Comparison of ENCODE assay signal across 8 cellular contexts in genomic region chr2:201532686-201533304, GRCh38.
DNase-seq lines count a peak whose midpoint lies in the region; ATAC-seq and TF ChIP-seq lines count a peak whose summit lies in the region.

No MANE protein-coding gene starts in this region.

- H3K27ac Mint-ChIP-seq in GM23338: no peak overlapping the region
- H3K27ac Mint-ChIP-seq in osteocyte (ENCODE audit: unreplicated experiment): no peak overlapping the region

- POLR2A ChIA-PET in AG04450 (lab: Yijun Ruan, JAX): no interaction called here

- H3K4me2 ChIP-seq in GM23338: no peak overlapping the region

- no peaks in the 10 kb centered on the region for H4K20me1 ChIP-seq in GM23338 (replicated peaks; ENCODE audit: insufficient read depth)

- no peaks in the 10 kb centered on the region for H3K4me1 Mint-ChIP-seq in GM23338
- H3K4me1 Mint-ChIP-seq in osteocyte (ENCODE audit: unreplicated experiment): no peaks in the 10 kb centered on the region

- H3K9me3 ChIP-seq in AG04450 (ENCODE audit: control insufficient read depth, insufficient read depth, low read length): peaks cover 2% of the 10 kb centered on the region; the same call in 1 of the 2 replicates

- H3K27me3 Mint-ChIP-seq in GM23338 (ENCODE audit: insufficient read depth, low read depth, poor library complexity): no peaks in the 10 kb centered on the region
- no peaks in the 10 kb centered on the region for H3K27me3 Mint-ChIP-seq in osteocyte (ENCODE audit: unreplicated experiment)

- H3K36me3 Mint-ChIP-seq in GM23338 (ENCODE audit: low read depth) (no peaks in the 10 kb centered on the region), osteocyte (ENCODE audit: unreplicated experiment) (peaks cover 4% of the 10 kb centered on the region)

- H3K79me2 ChIP-seq in GM23338 (replicated peaks; ENCODE audit: insufficient read depth): no peaks in the 10 kb centered on the region

- no peak overlapping the region for H3K4me3 ChIP-seq in AG04450 (ENCODE audit: low read depth, low read length)
- H3K4me3 ChIP-seq in GM23338: no peak overlapping the region

- H3K9me2 ChIP-seq in GM23338 (ENCODE audit: insufficient read depth): peaks cover 6% of the 10 kb centered on the region; the same call in 1 of the 2 replicates

- ATAC-seq in GM19351 (IDR thresholded peaks at IDR 0.05; ENCODE audit: unreplicated experiment): peak; percentile 97
- ATAC-seq in HG03354 (IDR thresholded peaks at IDR 0.05; ENCODE audit: poor library complexity, severe bottlenecking, unreplicated experiment): peak; percentile 95
- no peak for ATAC-seq in GM23338

- no peaks in the 10 kb centered on the region for H3K36me3 ChIP-seq in GM23338 (ENCODE audit: insufficient read depth)

- no peaks in the 10 kb centered on the region for H3K4me1 ChIP-seq in GM23338 (ENCODE audit: insufficient read depth)

- no peak for TF ChIP-seq CTCF in AG04450 (IDR thresholded peaks at IDR 0.05; ENCODE audit: low read depth, low read length)
- TF ChIP-seq CTCF in GM23338 (conservative IDR thresholded peaks at IDR 0.05; ENCODE audit: low read depth in 2 of 2): no peak
- TF ChIP-seq CTCF in osteocyte (IDR thresholded peaks at IDR 0.05): no peak

- DNase-seq in AG04450 (ENCODE audit: low read depth, low spot score) (peak; percentile 29), amniotic epithelial cell (ENCODE audit: low read depth) (peak; percentile 66), nucleus accumbens (lab: John Stamatoyannopoulos, UW) (no peak), NCI-H146 (lab: John Stamatoyannopoulos, UW) (no peak), GM23338 (ENCODE audit: low spot score) (no peak), osteocyte (ENCODE audit: extremely low spot score, unreplicated experiment) (no peak)

- H3K27ac ChIP-seq in AG04450 (ENCODE audit: low read depth, low read length) (no peak overlapping the region), GM23338 (ENCODE audit: low read depth) (no peak overlapping the region)

- H3K9me3 Mint-ChIP-seq in GM23338 (peaks cover 17% of the 10 kb centered on the region; the same call in 2 of the 3 replicates), osteocyte (ENCODE audit: unreplicated experiment) (peaks cover 30% of the 10 kb centered on the region)

- no peaks in the 10 kb centered on the region for H3F3A ChIP-seq in GM23338 (replicated peaks; ENCODE audit: low read depth)

- H3K4me3 Mint-ChIP-seq in GM23338 (no peak overlapping the region), osteocyte (ENCODE audit: unreplicated experiment) (no peak overlapping the region)

- H3K27me3 ChIP-seq in AG04450 (ENCODE audit: control insufficient read depth, insufficient read depth, low read length) (no peaks in the 10 kb centered on the region), GM23338 (ENCODE audit: insufficient read depth) (no peaks in the 10 kb centered on the region)

- CTCF ChIA-PET in AG04450 (lab: Charles Lee): no interaction called here

- no peak overlapping the region for H2AFZ ChIP-seq in GM23338

TF ChIP-seq in GM23338, 12 proteins besides CTCF, POLR2A, EP300 and RAD21 (continues in another document):
- TF ChIP-seq EZH2 (IDR thresholded peaks at IDR 0.05; ENCODE audit: low read depth, unreplicated experiment): no peak
- no peak for TF ChIP-seq EZH2phosphoT487 (IDR thresholded peaks at IDR 0.05; ENCODE audit: unreplicated experiment)
- TF ChIP-seq, protein P1, sequence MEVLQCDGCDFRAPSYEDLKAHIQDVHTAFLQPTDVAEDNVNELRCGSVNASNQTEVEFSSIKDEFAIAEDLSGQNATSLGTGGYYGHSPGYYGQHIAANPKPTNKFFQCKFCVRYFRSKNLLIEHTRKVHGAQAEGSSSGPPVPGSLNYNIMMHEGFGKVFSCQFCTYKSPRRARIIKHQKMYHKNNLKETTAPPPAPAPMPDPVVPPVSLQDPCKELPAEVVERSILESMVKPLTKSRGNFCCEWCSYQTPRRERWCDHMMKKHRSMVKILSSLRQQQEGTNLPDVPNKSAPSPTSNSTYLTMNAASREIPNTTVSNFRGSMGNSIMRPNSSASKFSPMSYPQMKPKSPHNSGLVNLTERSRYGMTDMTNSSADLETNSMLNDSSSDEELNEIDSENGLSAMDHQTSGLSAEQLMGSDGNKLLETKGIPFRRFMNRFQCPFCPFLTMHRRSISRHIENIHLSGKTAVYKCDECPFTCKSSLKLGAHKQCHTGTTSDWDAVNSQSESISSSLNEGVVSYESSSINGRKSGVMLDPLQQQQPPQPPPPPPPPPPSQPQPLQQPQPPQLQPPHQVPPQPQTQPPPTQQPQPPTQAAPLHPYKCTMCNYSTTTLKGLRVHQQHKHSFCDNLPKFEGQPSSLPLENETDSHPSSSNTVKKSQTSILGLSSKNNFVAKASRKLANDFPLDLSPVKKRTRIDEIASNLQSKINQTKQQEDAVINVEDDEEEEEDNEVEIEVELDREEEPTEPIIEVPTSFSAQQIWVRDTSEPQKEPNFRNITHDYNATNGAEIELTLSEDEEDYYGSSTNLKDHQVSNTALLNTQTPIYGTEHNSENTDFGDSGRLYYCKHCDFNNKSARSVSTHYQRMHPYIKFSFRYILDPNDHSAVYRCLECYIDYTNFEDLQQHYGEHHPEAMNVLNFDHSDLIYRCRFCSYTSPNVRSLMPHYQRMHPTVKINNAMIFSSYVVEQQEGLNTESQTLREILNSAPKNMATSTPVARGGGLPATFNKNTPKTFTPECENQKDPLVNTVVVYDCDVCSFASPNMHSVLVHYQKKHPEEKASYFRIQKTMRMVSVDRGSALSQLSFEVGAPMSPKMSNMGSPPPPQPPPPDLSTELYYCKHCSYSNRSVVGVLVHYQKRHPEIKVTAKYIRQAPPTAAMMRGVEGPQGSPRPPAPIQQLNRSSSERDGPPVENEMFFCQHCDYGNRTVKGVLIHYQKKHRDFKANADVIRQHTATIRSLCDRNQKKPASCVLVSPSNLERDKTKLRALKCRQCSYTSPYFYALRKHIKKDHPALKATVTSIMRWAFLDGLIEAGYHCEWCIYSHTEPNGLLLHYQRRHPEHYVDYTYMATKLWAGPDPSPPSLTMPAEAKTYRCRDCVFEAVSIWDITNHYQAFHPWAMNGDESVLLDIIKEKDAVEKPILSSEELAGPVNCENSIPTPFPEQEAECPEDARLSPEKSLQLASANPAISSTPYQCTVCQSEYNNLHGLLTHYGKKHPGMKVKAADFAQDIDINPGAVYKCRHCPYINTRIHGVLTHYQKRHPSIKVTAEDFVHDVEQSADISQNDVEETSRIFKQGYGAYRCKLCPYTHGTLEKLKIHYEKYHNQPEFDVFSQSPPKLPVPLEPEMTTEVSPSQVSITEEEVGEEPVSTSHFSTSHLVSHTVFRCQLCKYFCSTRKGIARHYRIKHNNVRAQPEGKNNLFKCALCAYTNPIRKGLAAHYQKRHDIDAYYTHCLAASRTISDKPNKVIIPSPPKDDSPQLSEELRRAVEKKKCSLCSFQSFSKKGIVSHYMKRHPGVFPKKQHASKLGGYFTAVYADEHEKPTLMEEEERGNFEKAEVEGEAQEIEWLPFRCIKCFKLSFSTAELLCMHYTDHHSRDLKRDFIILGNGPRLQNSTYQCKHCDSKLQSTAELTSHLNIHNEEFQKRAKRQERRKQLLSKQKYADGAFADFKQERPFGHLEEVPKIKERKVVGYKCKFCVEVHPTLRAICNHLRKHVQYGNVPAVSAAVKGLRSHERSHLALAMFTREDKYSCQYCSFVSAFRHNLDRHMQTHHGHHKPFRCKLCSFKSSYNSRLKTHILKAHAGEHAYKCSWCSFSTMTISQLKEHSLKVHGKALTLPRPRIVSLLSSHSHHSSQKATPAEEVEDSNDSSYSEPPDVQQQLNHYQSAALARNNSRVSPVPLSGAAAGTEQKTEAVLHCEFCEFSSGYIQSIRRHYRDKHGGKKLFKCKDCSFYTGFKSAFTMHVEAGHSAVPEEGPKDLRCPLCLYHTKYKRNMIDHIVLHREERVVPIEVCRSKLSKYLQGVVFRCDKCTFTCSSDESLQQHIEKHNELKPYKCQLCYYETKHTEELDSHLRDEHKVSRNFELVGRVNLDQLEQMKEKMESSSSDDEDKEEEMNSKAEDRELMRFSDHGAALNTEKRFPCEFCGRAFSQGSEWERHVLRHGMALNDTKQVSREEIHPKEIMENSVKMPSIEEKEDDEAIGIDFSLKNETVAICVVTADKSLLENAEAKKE (CRISPR knock-in tag; IDR thresholded peaks at IDR 0.05): no peak
- TF ChIP-seq NANOG (IDR thresholded peaks at IDR 0.05; ENCODE audit: borderline replicate concordance): no peak
- TF ChIP-seq ZNF114 (CRISPR knock-in tag; IDR thresholded peaks at IDR 0.05): no peak
- TF ChIP-seq ZNF331 (CRISPR knock-in tag; IDR thresholded peaks at IDR 0.05; ENCODE audit: low read depth): no peak
- no peak for TF ChIP-seq STAT1 (IDR thresholded peaks at IDR 0.05; ENCODE audit: unreplicated experiment)
- no peak for TF ChIP-seq ETS1 (IDR thresholded peaks at IDR 0.05)
- no peak for TF ChIP-seq POLR2AphosphoS5 (IDR thresholded peaks at IDR 0.05; ENCODE audit: low read depth)
- TF ChIP-seq CREB1 (CRISPR knock-in tag; IDR thresholded peaks at IDR 0.05; ENCODE audit: low read depth): no peak

Comparison
In these comparisons a context has a peak if more than half of its experiments do, and no peak if none do; other contexts are left out.
1. DNase-seq: peak in AG04450 (single experiment) and amniotic epithelial cell (single experiment); none in nucleus accumbens (0 of 56), NCI-H146 (single experiment), GM23338 (single experiment) and osteocyte (single experiment).